In genomic region chr2:113503094-113504042, GRCh38 we compare ENCODE assay signal across 8 cellular contexts. TPM values are rescaled to one million over a fixed set of nuclear protein-coding genes. Genes with fewer than 3 reads are reported as not detected.
A peak's percentile ranks its signal among the peaks of the same experiment; 100 is the strongest.
DNase-seq lines count a peak whose midpoint lies in the region; ATAC-seq, FAIRE-seq and TF ChIP-seq lines count a peak whose summit lies in the region.
"Not testable (repeated sequence)": the region's sequence is repeated elsewhere in the genome, so short reads cannot be mapped to it uniquely, and the experiment has no call there.

No MANE protein-coding gene starts in this region.

- H3K9me3 ChIP-seq in lower lobe of right lung; skeletal muscle tissue (ENCODE audit: control insufficient read depth in 3 of 3, low read length in 3 of 3): not testable (repeated sequence)

- intact Hi-C loops in lower lobe of right lung (cut with DNase I), result not testable (repeated sequence)

- peak; percentile 81 for ATAC-seq in HG03045 (IDR thresholded peaks at IDR 0.05; ENCODE audit: unreplicated experiment)
- ATAC-seq in activated naive CD8-positive, alpha-beta T cell treated with anti-CD3 and anti-CD28 coated beads, Interleukin-2, amount 10 ng/mL, durations not matched to agents 7 days and 5 days (ENCODE audit: low read depth), result peak; percentile 68
- ATAC-seq in lower lobe of right lung, result peak; percentile 72 to 81

- H3K27me3 Mint-ChIP-seq in activated naive CD8-positive, alpha-beta T cell treated with anti-CD3 and anti-CD28 coated beads, Interleukin-2, amount 10 ng/mL, durations not matched to agents 7 days and 5 days, result peaks cover 52% of the 10 kb centered on the region

- H3K9me3 Mint-ChIP-seq in activated naive CD8-positive, alpha-beta T cell treated with anti-CD3 and anti-CD28 coated beads, Interleukin-2, amount 10 ng/mL, durations not matched to agents 7 days and 5 days, result not testable (repeated sequence)

- TF ChIP-seq CTCF in AG10803 (conservative IDR thresholded peaks at IDR 0.05; ENCODE audit: low read length); fibroblast of mammary gland (conservative IDR thresholded peaks at IDR 0.05; ENCODE audit: control insufficient read depth, insufficient read depth, low read depth, low read length); lower lobe of right lung (IDR thresholded peaks at IDR 0.05): not testable (repeated sequence)

- H3K4me1 Mint-ChIP-seq in activated naive CD8-positive, alpha-beta T cell treated with anti-CD3 and anti-CD28 coated beads, Interleukin-2, amount 10 ng/mL, durations not matched to agents 7 days and 5 days, result peaks cover 12% of the 10 kb centered on the region

- DNase-seq in AG10803 (ENCODE audit: low read depth), result not testable (repeated sequence)
- DNase-seq in GM19239 (ENCODE audit: insufficient read length, low spot score) (peak; percentile 14), T follicular helper cell (ENCODE audit: low read depth) (peak; percentile 26), fibroblast of mammary gland (ENCODE audit: low read depth) (peak; percentile 3), lower lobe of right lung (peak; percentile 60)
- peak; percentile 64 for DNase-seq in activated naive CD8-positive, alpha-beta T cell treated with anti-CD3 and anti-CD28 coated beads, Interleukin-2, amount 10 ng/mL, durations not matched to agents 7 days and 5 days

- peak overlapping the region; percentile 79 for H3K4me3 Mint-ChIP-seq in activated naive CD8-positive, alpha-beta T cell treated with anti-CD3 and anti-CD28 coated beads, Interleukin-2, amount 10 ng/mL, durations not matched to agents 7 days and 5 days

- H3K27me3 ChIP-seq in lower lobe of right lung (ENCODE audit: low read depth), result peaks cover 68% of the 10 kb centered on the region
- H3K27me3 ChIP-seq in skeletal muscle tissue (ENCODE audit: control insufficient read depth in 3 of 3, insufficient read depth in 3 of 3, low read length in 3 of 3), result peaks cover 3 to 13% (median 5%) of the 10 kb centered on the region in 3 donors

- H3K36me3 Mint-ChIP-seq in activated naive CD8-positive, alpha-beta T cell treated with anti-CD3 and anti-CD28 coated beads, Interleukin-2, amount 10 ng/mL, durations not matched to agents 7 days and 5 days, result not testable (repeated sequence)

- H3K36me3 ChIP-seq in lower lobe of right lung; skeletal muscle tissue (ENCODE audit: control insufficient read depth in 3 of 3, insufficient read depth in 3 of 3, low read length in 3 of 3): not testable (repeated sequence)

- peaks cover 16% of the 10 kb centered on the region for H3K4me1 ChIP-seq in lower lobe of right lung
- not testable (repeated sequence) for H3K4me1 ChIP-seq in skeletal muscle tissue (ENCODE audit: control insufficient read depth in 3 of 3, insufficient read depth in 3 of 3, low read length in 3 of 3)

- H3K27ac Mint-ChIP-seq in activated naive CD8-positive, alpha-beta T cell treated with anti-CD3 and anti-CD28 coated beads, Interleukin-2, amount 10 ng/mL, durations not matched to agents 7 days and 5 days, result peak overlapping the region; percentile 34

- FAIRE-seq in GM19239 (lab: Jason Lieb, UNC), result not testable (repeated sequence)

- H3K27ac ChIP-seq in lower lobe of right lung; skeletal muscle tissue (ENCODE audit: low read depth, low read length): not testable (repeated sequence)

- H3K4me3 ChIP-seq in AG10803 (ENCODE audit: low read length), result peak overlapping the region; percentile 44
- peak overlapping the region; percentile 28 for H3K4me3 ChIP-seq in fibroblast of mammary gland (ENCODE audit: control insufficient read depth, low read depth, low read length)
- peak overlapping the region; percentile 46 for H3K4me3 ChIP-seq in lower lobe of right lung
- H3K4me3 ChIP-seq in skeletal muscle tissue (ENCODE audit: low read length in 3 of 3), result peak overlapping the region in 2 of 3 donors; percentile 52 to 58

- POLR2A ChIA-PET in activated naive CD8-positive, alpha-beta T cell treated with anti-CD3 and anti-CD28 coated beads, Interleukin-2, amount 10 ng/mL, durations not matched to agents 7 days and 5 days (lab: Charles Lee), result not testable (repeated sequence)

- H3K9ac ChIP-seq in skeletal muscle tissue (ENCODE audit: low read depth in 1 of 3, low read length in 3 of 3), result peak overlapping the region in 2 of 3 donors; percentile 23 to 25

RNA-seq across cellular contexts. Expression of gene FOXD4L1, which starts 4.9 kb away (rescaled TPM):
- total RNA-seq in activated naive CD8-positive, alpha-beta T cell treated with anti-CD3 and anti-CD28 coated beads, Interleukin-2, amount 10 ng/mL, durations not matched to agents 7 days and 5 days, result under 1 TPM; 0.14 to 0.47 TPM
- 0.62 TPM for total RNA-seq in lower lobe of right lung
- total RNA-seq in skeletal muscle tissue, result not detected
